ENCODE assay signal across 9 cellular contexts in the genomic region with DNA sequence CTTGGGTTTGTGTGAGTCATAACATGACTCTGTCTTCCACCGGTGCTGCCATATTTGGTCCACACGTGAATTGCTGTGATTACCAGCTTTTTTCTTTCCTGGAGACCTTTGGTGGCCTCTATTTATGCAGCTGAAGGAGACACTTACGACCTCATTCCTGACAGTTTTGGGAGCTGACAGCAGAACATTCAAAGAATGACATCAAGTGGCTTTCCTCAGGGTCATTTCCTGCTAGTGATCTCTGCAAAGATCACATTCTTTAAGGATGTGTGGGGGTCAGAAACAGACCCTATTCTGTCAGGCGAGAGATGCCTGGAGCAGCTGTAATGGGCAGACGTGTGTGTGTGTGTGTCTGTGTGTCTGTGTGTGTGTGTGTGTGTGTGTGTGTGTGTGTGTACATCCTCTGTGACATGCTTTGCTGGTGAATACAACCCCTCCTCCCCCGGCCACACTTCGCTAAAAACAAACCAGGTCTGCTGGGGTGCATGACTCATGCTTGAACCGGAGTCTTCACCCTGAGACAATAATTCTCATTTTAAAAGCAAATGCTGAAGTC.
DNase-seq lines count a peak whose midpoint lies in the region; ATAC-seq and TF ChIP-seq lines count a peak whose summit lies in the region.
"Had no signal": no experiment of that assay in that cellular context is flagged by ENCODE, and none has a peak within 500 bp of the region (broad histone marks: within the 10 kb centered on the region; RNA-seq: fewer than 3 reads in every experiment).

No MANE protein-coding gene starts in this region.

- peak overlapping the region; percentile 19 for H3K27ac Mint-ChIP-seq in activated CD4-positive, alpha-beta T cell treated with anti-CD3 and anti-CD28 coated beads for 36 hours

- H3K9me3 ChIP-seq in heart left ventricle (peaks cover 0 to 5% (median 0%) of the 10 kb centered on the region in 12 donors), colonic mucosa (no peaks in the 10 kb centered on the region)
- H3K9me3 ChIP-seq: thoracic aorta had no signal

- 12 to 25% (median 14%) methylated on average over 8 of the region's 8 CpGs for WGBS in heart left ventricle, 4 donors

- H3K4me3 Mint-ChIP-seq in activated CD4-positive, alpha-beta T cell treated with anti-CD3 and anti-CD28 coated beads for 36 hours = no peak overlapping the region

- intact Hi-C loops in heart left ventricle (cut with DNase I) (loop anchor here in 7 of 10 donors (5.0 to 10.0 kb wide), 7 partner anchors 46 to 954 kb away; a partner anchor contains a TSS), Right ventricle myocardium inferior (cut with DNase I) (loop anchor here (5.0 kb wide), 1 partner anchor 949 kb away; no protein-coding TSS in a partner anchor), colonic mucosa (cut with DNase I) (no loop called here)
- intact Hi-C loops in activated CD4-positive, alpha-beta T cell treated with anti-CD3 and anti-CD28 coated beads for 36 hours (cut with DNase I, micrococcal nuclease) = loop anchor here in 1 of 2 experiments (10.0 kb wide), 1 partner anchor 852 kb away; no protein-coding TSS in a partner anchor

- H3K36me3 Mint-ChIP-seq in activated CD4-positive, alpha-beta T cell treated with anti-CD3 and anti-CD28 coated beads for 36 hours (ENCODE audit: low read depth) = no peaks in the 10 kb centered on the region

- H3K27me3 ChIP-seq in heart left ventricle (peaks cover 0 to 6% (median 0%) of the 10 kb centered on the region in 9 donors), colonic mucosa (no peaks in the 10 kb centered on the region)

- no peak overlapping the region for H3K9ac ChIP-seq in colonic mucosa (ENCODE audit: low read depth in 2 of 2, low read length in 2 of 2)

- H3K27ac ChIP-seq in heart left ventricle (peak overlapping the region in 1 of 12 donors; percentile 54), colonic mucosa (no peak overlapping the region)
- H3K27ac ChIP-seq: thoracic aorta had no signal

- H3K4me1 ChIP-seq in heart left ventricle (peaks cover 2 to 51% (median 25%) of the 10 kb centered on the region in 12 donors), colonic mucosa (no peaks in the 10 kb centered on the region)

- ATAC-seq in heart left ventricle = peak in 3 of 4 donors; percentile 53 to 72 (median 71)
- ATAC-seq in Right ventricle myocardium inferior = no peak
- peak; percentile 90 for ATAC-seq in activated CD4-positive, alpha-beta T cell treated with anti-CD3 and anti-CD28 coated beads for 36 hours
- ATAC-seq in HG03175 (IDR thresholded peaks at IDR 0.05; ENCODE audit: unreplicated experiment) = no peak

- TF ChIP-seq CTCF in heart left ventricle (IDR thresholded peaks at IDR 0.05) (no peak), fibroblast of pulmonary artery (IDR thresholded peaks at IDR 0.05; ENCODE audit: low read length, missing control alignments) (no peak), colonic mucosa (IDR thresholded peaks at IDR 0.05) (no peak)

- no peaks in the 10 kb centered on the region for H3K9me3 Mint-ChIP-seq in activated CD4-positive, alpha-beta T cell treated with anti-CD3 and anti-CD28 coated beads for 36 hours (ENCODE audit: low read depth)

- no peak for TF ChIP-seq POLR2A in heart left ventricle (IDR thresholded peaks at IDR 0.05)

- peaks cover 11% of the 10 kb centered on the region for H3K4me1 Mint-ChIP-seq in activated CD4-positive, alpha-beta T cell treated with anti-CD3 and anti-CD28 coated beads for 36 hours

- POLR2A ChIA-PET in activated CD4-positive, alpha-beta T cell treated with anti-CD3 and anti-CD28 coated beads for 36 hours (lab: Charles Lee) = interaction anchor here (0.7 kb wide), 1 partner anchor 133 kb away, joined by 4 read pairs; no protein-coding TSS in a partner anchor

- H3K4me3 ChIP-seq in heart left ventricle (no peak overlapping the region), fibroblast of pulmonary artery (replicated peaks; ENCODE audit: low read depth, low read length) (no peak overlapping the region), colonic mucosa (no peak overlapping the region)
- H3K4me3 ChIP-seq: thoracic aorta had no signal

- DNase-seq in heart left ventricle (peak in 2 of 5 donors; percentile 19 to 60), Right ventricle myocardium inferior (ENCODE audit: missing footprints) (no peak), fibroblast of pulmonary artery (ENCODE audit: low read depth) (peak; percentile 95), colonic mucosa (no peak), globus pallidus (ENCODE audit: low spot score) (no peak)
- peak; percentile 76 for DNase-seq in activated CD4-positive, alpha-beta T cell treated with anti-CD3 and anti-CD28 coated beads for 36 hours
- DNase-seq in stimulated activated CD4-positive, alpha-beta T cell treated with anti-CD3 and anti-CD28 coated beads, Interleukin-1b, Interleukin-23, amount 100 ng/mL, for 48 hours = peak; percentile 60

- H3K27me3 Mint-ChIP-seq in activated CD4-positive, alpha-beta T cell treated with anti-CD3 and anti-CD28 coated beads for 36 hours = peaks cover 4% of the 10 kb centered on the region

- CTCF ChIA-PET in activated CD4-positive, alpha-beta T cell treated with anti-CD3 and anti-CD28 coated beads for 36 hours (lab: Charles Lee) = interaction anchor here (0.6 to 4.9 kb wide), 7 partner anchors 10 to 952 kb away, joined by 3 to 42 read pairs (median 4); a partner anchor contains a TSS

- H3K36me3 ChIP-seq in heart left ventricle (no peaks in the 10 kb centered on the region), colonic mucosa (no peaks in the 10 kb centered on the region)
- H3K36me3 ChIP-seq: thoracic aorta had no signal

Comparison
In these comparisons a context has a peak if more than half of its experiments do, and no peak if none do; other contexts are left out.
1. ATAC-seq: peak in heart left ventricle (3 of 4) and activated CD4-positive, alpha-beta T cell treated with anti-CD3 and anti-CD28 coated beads for 36 hours (single experiment); none in Right ventricle myocardium inferior (single experiment) and HG03175 (single experiment).
2. DNase-seq: peak in activated CD4-positive, alpha-beta T cell treated with anti-CD3 and anti-CD28 coated beads for 36 hours (single experiment), fibroblast of pulmonary artery (single experiment) and stimulated activated CD4-positive, alpha-beta T cell treated with anti-CD3 and anti-CD28 coated beads, Interleukin-1b, Interleukin-23, amount 100 ng/mL, for 48 hours (single experiment); none in Right ventricle myocardium inferior (single experiment), colonic mucosa (single experiment) and globus pallidus (single experiment).